ENCODE assay signal across 15 cellular contexts in the genomic region with DNA sequence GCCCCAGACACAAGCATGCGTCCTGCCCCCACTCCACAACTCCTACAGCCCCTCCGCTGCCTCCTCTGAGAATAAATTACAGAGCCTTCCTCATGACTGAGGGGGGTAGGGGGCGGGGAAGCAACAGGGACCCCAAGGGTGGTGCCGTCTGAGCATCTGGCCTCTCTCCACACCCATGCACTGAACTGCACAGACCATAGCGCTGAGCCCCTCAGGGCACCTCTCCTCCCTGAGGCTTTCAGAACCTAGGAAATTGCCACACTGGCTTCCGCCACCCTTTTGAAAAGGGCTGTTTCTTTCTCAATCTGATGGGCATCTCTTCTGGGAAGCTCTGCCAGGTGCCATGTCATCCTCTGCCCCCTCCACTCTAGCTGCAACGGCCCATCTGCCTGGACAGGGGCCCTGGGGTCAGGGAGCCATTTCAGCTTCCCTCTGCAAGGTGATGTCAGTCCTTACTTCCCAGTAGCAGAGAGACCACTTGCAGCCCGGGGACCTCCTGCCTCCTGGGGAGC. TPM values are rescaled to one million over a fixed set of nuclear protein-coding genes. Genes with fewer than 3 reads are reported as not detected.
DNase-seq lines count a peak whose midpoint lies in the region; ATAC-seq and TF ChIP-seq lines count a peak whose summit lies in the region.
"Had no signal": no experiment of that assay in that cellular context is flagged by ENCODE, and none has a peak within 500 bp of the region (broad histone marks: within the 10 kb centered on the region; RNA-seq: fewer than 3 reads in every experiment).

No MANE protein-coding gene starts in this region.

- peaks cover 15% of the 10 kb centered on the region for H3K9me3 Mint-ChIP-seq in activated CD4-positive, alpha-beta T cell treated with anti-CD3 and anti-CD28 coated beads, Interleukin-2, amount 10 ng/mL, durations not matched to agents 24 days and 14 days
- peaks cover 8% of the 10 kb centered on the region for H3K9me3 Mint-ChIP-seq in glutamatergic neuron (ENCODE audit: unreplicated experiment)
- H3K9me3 Mint-ChIP-seq in stimulated activated naive B cell treated with anti-CD40 and anti-IgM and Interleukin-4, amounts not matched to agents 10 μg/mL and 1 μg/mL and 100 μg/mL, for 72 hours, result peaks cover 14 to 15% of the 10 kb centered on the region in 2 donors

- TF ChIP-seq CTCF in glutamatergic neuron (IDR thresholded peaks at IDR 0.05; ENCODE audit: partially characterized antibody, unreplicated experiment), result no peak

- H3K4me3 Mint-ChIP-seq in activated CD4-positive, alpha-beta T cell treated with anti-CD3 and anti-CD28 coated beads, Interleukin-2, amount 10 ng/mL, durations not matched to agents 24 days and 14 days, result peak overlapping the region; percentile 95
- H3K4me3 Mint-ChIP-seq in T-helper 17 cell (peak overlapping the region; percentile 45), glutamatergic neuron (ENCODE audit: unreplicated experiment) (peak overlapping the region; percentile 62)
- peak overlapping the region in 1 of 2 donors; percentile 65 for H3K4me3 Mint-ChIP-seq in stimulated activated naive B cell treated with anti-CD40 and anti-IgM and Interleukin-4, amounts not matched to agents 10 μg/mL and 1 μg/mL and 100 μg/mL, for 72 hours

- intact Hi-C loops in activated CD4-positive, alpha-beta T cell treated with anti-CD3 and anti-CD28 coated beads, Interleukin-2, amount 10 ng/mL, durations not matched to agents 24 days and 14 days (cut with micrococcal nuclease), result loop anchor here (5.0 kb wide), 1 partner anchor 286 kb away; no protein-coding TSS in a partner anchor

- DNase-seq in activated CD4-positive, alpha-beta T cell treated with anti-CD3 and anti-CD28 coated beads, Interleukin-2, amount 10 ng/mL, durations not matched to agents 24 days and 14 days, result no peak
- DNase-seq in activated CD4-positive, alpha-beta T cell treated with anti-CD3 and anti-CD28 coated beads, Interleukin-2, amount 50 U/mL, for 4 hours, result no peak
- no peak for DNase-seq in T-helper 17 cell
- no peak for DNase-seq in glutamatergic neuron
- no peak for DNase-seq in stimulated activated naive B cell treated with anti-CD40 and anti-IgM and Interleukin-4, amounts not matched to agents 10 μg/mL and 1 μg/mL and 100 μg/mL, for 72 hours
- DNase-seq in NCI-H446 treated with DMSO at 0.1 percent for 48 hours (lab: John Stamatoyannopoulos, UW), result no peak
- DNase-seq: erythroblast; hypothalamus; NCI-H1048; NCI-H510A; occipital lobe; stimulated activated CD4-positive, alpha-beta T cell treated with anti-CD3 and anti-CD28 coated beads, Interleukin-12 subunit alpha, Interleukin-12 subunit beta, amount 100 ng/mL, for 4 hours; T1000 had no signal

- H3K36me3 Mint-ChIP-seq in activated CD4-positive, alpha-beta T cell treated with anti-CD3 and anti-CD28 coated beads, Interleukin-2, amount 10 ng/mL, durations not matched to agents 24 days and 14 days (ENCODE audit: low read depth), result peaks cover 57% of the 10 kb centered on the region
- H3K36me3 Mint-ChIP-seq in T-helper 17 cell (ENCODE audit: low read depth) (no peaks in the 10 kb centered on the region), glutamatergic neuron (ENCODE audit: unreplicated experiment) (peaks cover 8% of the 10 kb centered on the region)
- peaks cover 37 to 38% of the 10 kb centered on the region in 2 donors for H3K36me3 Mint-ChIP-seq in stimulated activated naive B cell treated with anti-CD40 and anti-IgM and Interleukin-4, amounts not matched to agents 10 μg/mL and 1 μg/mL and 100 μg/mL, for 72 hours

- H3K4me1 Mint-ChIP-seq in activated CD4-positive, alpha-beta T cell treated with anti-CD3 and anti-CD28 coated beads, Interleukin-2, amount 10 ng/mL, durations not matched to agents 24 days and 14 days, result peaks cover 70% of the 10 kb centered on the region
- H3K4me1 Mint-ChIP-seq in T-helper 17 cell (peaks cover 42% of the 10 kb centered on the region), glutamatergic neuron (ENCODE audit: low read depth, unreplicated experiment) (peaks cover 19% of the 10 kb centered on the region)
- peaks cover 36 to 61% of the 10 kb centered on the region in 2 donors for H3K4me1 Mint-ChIP-seq in stimulated activated naive B cell treated with anti-CD40 and anti-IgM and Interleukin-4, amounts not matched to agents 10 μg/mL and 1 μg/mL and 100 μg/mL, for 72 hours

- no peaks in the 10 kb centered on the region for H3K9me3 ChIP-seq in T-helper 17 cell (ENCODE audit: control insufficient read depth, low read length, poor library complexity, severe bottlenecking)

- ATAC-seq in T-helper 17 cell, result no peak
- no peak for ATAC-seq in stimulated activated naive B cell treated with anti-CD40 and anti-IgM and Interleukin-4, amounts not matched to agents 10 μg/mL and 1 μg/mL and 100 μg/mL, for 72 hours (replicated peaks)
- ATAC-seq in HG03439 (IDR thresholded peaks at IDR 0.05; ENCODE audit: unreplicated experiment), result no peak
- ATAC-seq in GM19467 (IDR thresholded peaks at IDR 0.05; ENCODE audit: unreplicated experiment), result no peak

- H3K27me3 Mint-ChIP-seq in activated CD4-positive, alpha-beta T cell treated with anti-CD3 and anti-CD28 coated beads, Interleukin-2, amount 10 ng/mL, durations not matched to agents 24 days and 14 days, result no peaks in the 10 kb centered on the region
- H3K27me3 Mint-ChIP-seq in T-helper 17 cell (no peaks in the 10 kb centered on the region), glutamatergic neuron (ENCODE audit: unreplicated experiment) (peaks cover 3% of the 10 kb centered on the region)
- peaks cover 21 to 31% of the 10 kb centered on the region in 2 donors for H3K27me3 Mint-ChIP-seq in stimulated activated naive B cell treated with anti-CD40 and anti-IgM and Interleukin-4, amounts not matched to agents 10 μg/mL and 1 μg/mL and 100 μg/mL, for 72 hours

- peak overlapping the region; percentile 76 for H3K27ac Mint-ChIP-seq in activated CD4-positive, alpha-beta T cell treated with anti-CD3 and anti-CD28 coated beads, Interleukin-2, amount 10 ng/mL, durations not matched to agents 24 days and 14 days
- H3K27ac Mint-ChIP-seq in T-helper 17 cell (peak overlapping the region; percentile 67), glutamatergic neuron (ENCODE audit: unreplicated experiment) (peak overlapping the region; percentile 59)
- peak overlapping the region; percentile 2 for H3K27ac Mint-ChIP-seq in stimulated activated naive B cell treated with anti-CD40 and anti-IgM and Interleukin-4, amounts not matched to agents 10 μg/mL and 1 μg/mL and 100 μg/mL, for 72 hours

RNA-seq across cellular contexts. Expression of a gene that starts 2.5 kb away (rescaled TPM):
- 115 and 117 TPM in 2 replicates for total RNA-seq in activated CD4-positive, alpha-beta T cell treated with anti-CD3 and anti-CD28 coated beads, Interleukin-2, amount 10 ng/mL, durations not matched to agents 24 days and 14 days
- total RNA-seq in T-helper 17 cell (10 to 100 TPM; 10.7 to 22.8 TPM), glutamatergic neuron (ENCODE audit: unreplicated experiment) (not detected)

RNA-seq across cellular contexts. Expression of a gene that starts 41.0 kb away (rescaled TPM):
- total RNA-seq in activated CD4-positive, alpha-beta T cell treated with anti-CD3 and anti-CD28 coated beads, Interleukin-2, amount 10 ng/mL, durations not matched to agents 24 days and 14 days, result 56.4 and 56.8 TPM in 2 replicates
- total RNA-seq in T-helper 17 cell (10 to 100 TPM; 24.6 to 26.2 TPM), glutamatergic neuron (ENCODE audit: unreplicated experiment) (218 TPM)

Comparison
In these comparisons a context has a peak if more than half of its experiments do, and no peak if none do; other contexts are left out.
1. H3K27ac Mint-ChIP-seq: peak in every context shown above with its lines; median percentile 76 in activated CD4-positive, alpha-beta T cell treated with anti-CD3 and anti-CD28 coated beads, Interleukin-2, amount 10 ng/mL, durations not matched to agents 24 days and 14 days; 67 in T-helper 17 cell; 59 in glutamatergic neuron; 2 in stimulated activated naive B cell treated with anti-CD40 and anti-IgM and Interleukin-4, amounts not matched to agents 10 μg/mL and 1 μg/mL and 100 μg/mL, for 72 hours.
2. RNA of a gene that starts 2.5 kb away (total RNA-seq): 115 to 117 TPM in activated CD4-positive, alpha-beta T cell treated with anti-CD3 and anti-CD28 coated beads, Interleukin-2, amount 10 ng/mL, durations not matched to agents 24 days and 14 days and 10.7 to 22.8 TPM in T-helper 17 cell; not detected in glutamatergic neuron (single experiment); every median in the first group is over 10 times any median in the second.